ENCODE assay signal across 23 cellular contexts in genomic region chr3:34155108-34155507, GRCh38.
DNase-seq lines count a peak whose midpoint lies in the region; ATAC-seq, FAIRE-seq and TF ChIP-seq lines count a peak whose summit lies in the region.
"Had no signal": no experiment of that assay in that cellular context is flagged by ENCODE, and none has a peak within 500 bp of the region (broad histone marks: within the 10 kb centered on the region; RNA-seq: fewer than 3 reads in every experiment).

No MANE protein-coding gene starts in this region.

- TF ChIP-seq CTCF in HEK293 (tag by site-specific recombination; IDR thresholded peaks at IDR 0.05), result no peak
- TF ChIP-seq CTCF in endodermal cell (conservative IDR thresholded peaks at IDR 0.05), result peak; percentile 55

- no peak overlapping the region for H3K4me3 ChIP-seq in HEK293 (ENCODE audit: low read depth, low read length)
- H3K4me3 ChIP-seq in endodermal cell (ENCODE audit: low read length), result no peak overlapping the region
- H3K4me3 ChIP-seq in small intestine (ENCODE audit: low read depth in 1 of 2, low read length in 2 of 2), result no peak overlapping the region
- H3K4me3 ChIP-seq: cardiac muscle cell, vagina had no signal

- no peaks in the 10 kb centered on the region for H3K36me3 ChIP-seq in HEK293 (ENCODE audit: control insufficient read depth in 2 of 2, insufficient read depth in 1 of 2, low read length in 2 of 2)
- H3K36me3 ChIP-seq in endodermal cell (ENCODE audit: control insufficient read depth, insufficient read depth, low read length), result no peaks in the 10 kb centered on the region
- H3K36me3 ChIP-seq in small intestine (ENCODE audit: control insufficient read depth in 2 of 2, insufficient read depth in 2 of 2, low read length in 2 of 2), result no peaks in the 10 kb centered on the region
- H3K36me3 ChIP-seq: cardiac muscle cell, vagina had no signal

- peak; percentile 71 for ATAC-seq in GM19351 (IDR thresholded peaks at IDR 0.05; ENCODE audit: unreplicated experiment)
- ATAC-seq: stimulated activated effector memory CD8-positive, alpha-beta T cell treated with anti-CD3 and anti-CD28 coated beads, Interleukin-12 subunit alpha, Interleukin-12 subunit beta, amount 100 ng/mL, for 72 hours had no signal

- peaks cover 4% of the 10 kb centered on the region for H3K9me3 Mint-ChIP-seq in endodermal cell
- no peaks in the 10 kb centered on the region for H3K9me3 Mint-ChIP-seq in activated naive CD8-positive, alpha-beta T cell treated with anti-CD3 and anti-CD28 coated beads for 36 hours
- H3K9me3 Mint-ChIP-seq: activated B cell treated with CpG ODN at 0.5 μM for 24 hours; activated CD4-positive, alpha-beta memory T cell treated with anti-CD3 and anti-CD28 coated beads, Interleukin-2, amount 10 ng/mL, durations not matched to agents 7 days and 5 days; stimulated activated effector memory CD8-positive, alpha-beta T cell treated with anti-CD3 and anti-CD28 coated beads, Interleukin-12 subunit alpha, Interleukin-12 subunit beta, amount 100 ng/mL, for 72 hours had no signal

- H3K9me3 ChIP-seq in HEK293 (ENCODE audit: control insufficient read depth, insufficient read depth, low read depth, low read length), result no peaks in the 10 kb centered on the region
- H3K9me3 ChIP-seq in endodermal cell (ENCODE audit: control insufficient read depth, low read length), result no peaks in the 10 kb centered on the region
- H3K9me3 ChIP-seq in small intestine (ENCODE audit: control insufficient read depth, low read depth), result no peaks in the 10 kb centered on the region
- H3K9me3 ChIP-seq: vagina had no signal

- CTCF ChIA-PET in HEK293 (lab: Yijun Ruan, JAX), result no interaction called here

- H3K9ac ChIP-seq in endodermal cell (ENCODE audit: extremely low read depth, low read length, poor library complexity, severe bottlenecking), result no peak overlapping the region

- no peak overlapping the region for H3K4me3 Mint-ChIP-seq in endodermal cell
- no peak overlapping the region for H3K4me3 Mint-ChIP-seq in activated naive CD8-positive, alpha-beta T cell treated with anti-CD3 and anti-CD28 coated beads for 36 hours
- H3K4me3 Mint-ChIP-seq: activated B cell treated with CpG ODN at 0.5 μM for 24 hours; activated CD4-positive, alpha-beta memory T cell treated with anti-CD3 and anti-CD28 coated beads, Interleukin-2, amount 10 ng/mL, durations not matched to agents 7 days and 5 days; stimulated activated effector memory CD8-positive, alpha-beta T cell treated with anti-CD3 and anti-CD28 coated beads, Interleukin-12 subunit alpha, Interleukin-12 subunit beta, amount 100 ng/mL, for 72 hours had no signal

- no CpG with 5 or more reads among the region's 1 CpG for WGBS in endodermal cell (ENCODE audit: insufficient coverage in 1 of 2, insufficient read length in 1 of 2), 2 experiments
- WGBS in small intestine, 3 donors, result 0% methylated on average over 1 of the region's 1 CpG

- peaks cover 2% of the 10 kb centered on the region for H3K27me3 Mint-ChIP-seq in endodermal cell (ENCODE audit: insufficient read depth)
- H3K27me3 Mint-ChIP-seq in activated naive CD8-positive, alpha-beta T cell treated with anti-CD3 and anti-CD28 coated beads for 36 hours, result no peaks in the 10 kb centered on the region
- H3K27me3 Mint-ChIP-seq: activated B cell treated with CpG ODN at 0.5 μM for 24 hours; activated CD4-positive, alpha-beta memory T cell treated with anti-CD3 and anti-CD28 coated beads, Interleukin-2, amount 10 ng/mL, durations not matched to agents 7 days and 5 days had no signal

- H3K27ac ChIP-seq in HEK293 (ENCODE audit: extremely low read depth, low read depth, low read length), result no peak overlapping the region
- no peak overlapping the region for H3K27ac ChIP-seq in endodermal cell (ENCODE audit: low read depth, low read length)
- no peak overlapping the region for H3K27ac ChIP-seq in small intestine (ENCODE audit: low read depth in 1 of 2, low read length in 1 of 2)
- H3K27ac ChIP-seq: cardiac muscle cell, vagina had no signal

- H3K4me1 Mint-ChIP-seq in endodermal cell, result no peaks in the 10 kb centered on the region
- H3K4me1 Mint-ChIP-seq in activated naive CD8-positive, alpha-beta T cell treated with anti-CD3 and anti-CD28 coated beads for 36 hours, result no peaks in the 10 kb centered on the region
- H3K4me1 Mint-ChIP-seq: activated B cell treated with CpG ODN at 0.5 μM for 24 hours; activated CD4-positive, alpha-beta memory T cell treated with anti-CD3 and anti-CD28 coated beads, Interleukin-2, amount 10 ng/mL, durations not matched to agents 7 days and 5 days; stimulated activated effector memory CD8-positive, alpha-beta T cell treated with anti-CD3 and anti-CD28 coated beads, Interleukin-12 subunit alpha, Interleukin-12 subunit beta, amount 100 ng/mL, for 72 hours had no signal

- no peak overlapping the region for H3K27ac Mint-ChIP-seq in endodermal cell
- H3K27ac Mint-ChIP-seq in activated naive CD8-positive, alpha-beta T cell treated with anti-CD3 and anti-CD28 coated beads for 36 hours, result no peak overlapping the region
- H3K27ac Mint-ChIP-seq: activated B cell treated with CpG ODN at 0.5 μM for 24 hours; activated CD4-positive, alpha-beta memory T cell treated with anti-CD3 and anti-CD28 coated beads, Interleukin-2, amount 10 ng/mL, durations not matched to agents 7 days and 5 days; stimulated activated effector memory CD8-positive, alpha-beta T cell treated with anti-CD3 and anti-CD28 coated beads, Interleukin-12 subunit alpha, Interleukin-12 subunit beta, amount 100 ng/mL, for 72 hours had no signal

- no peak for FAIRE-seq in small intestine (lab: Jason Lieb, UNC)
- FAIRE-seq: D721Med had no signal

- POLR2A ChIA-PET in HEK293 (lab: Yijun Ruan, JAX), result no interaction called here

- DNase-seq in Kasumi-1 (lab: John Stamatoyannopoulos, UW), result peak; percentile 14 to 30
- DNase-seq in endodermal cell, result no peak
- no peak for DNase-seq in small intestine
- no peak for DNase-seq in activated naive CD8-positive, alpha-beta T cell treated with anti-CD3 and anti-CD28 coated beads for 36 hours
- no peak for DNase-seq in activated effector memory CD4-positive, alpha-beta T cell treated with anti-CD3 and anti-CD28 coated beads, Interleukin-2, amount 50 U/mL, for 16 hours
- DNase-seq in NCI-H146 (lab: John Stamatoyannopoulos, UW), result no peak
- DNase-seq: activated B cell treated with CpG ODN at 0.5 μM for 24 hours; activated CD4-positive, alpha-beta memory T cell treated with anti-CD3 and anti-CD28 coated beads, Interleukin-2, amount 10 ng/mL, durations not matched to agents 7 days and 5 days; activated naive CD4-positive, alpha-beta T cell; activated T-cell treated with anti-CD3 and anti-CD28 coated beads for 4 hours; amniotic stem cell; C1 segment of cervical spinal cord; H7; head of caudate nucleus; NCI-H526; stimulated activated CD4-positive, alpha-beta T cell treated with anti-CD3 and anti-CD28 coated beads, Interleukin-1b, Interleukin-23, amount 100 ng/mL, for 48 hours; T-helper 9 cell had no signal

- H3K4me1 ChIP-seq in HEK293 (ENCODE audit: control insufficient read depth, insufficient read depth, low read length) (no peaks in the 10 kb centered on the region), endodermal cell (ENCODE audit: control insufficient read depth, insufficient read depth, low read length) (no peaks in the 10 kb centered on the region), small intestine (ENCODE audit: control insufficient read depth in 2 of 2, insufficient read depth in 1 of 2, low read depth in 1 of 2, low read length in 1 of 2) (no peaks in the 10 kb centered on the region)
- H3K4me1 ChIP-seq: vagina had no signal

- no peaks in the 10 kb centered on the region for H3K27me3 ChIP-seq in endodermal cell (ENCODE audit: control insufficient read depth, insufficient read depth, low read length, poor library complexity, severe bottlenecking)
- H3K27me3 ChIP-seq in small intestine (ENCODE audit: control insufficient read depth in 2 of 2, insufficient read depth in 2 of 2, low read length in 2 of 2), result no peaks in the 10 kb centered on the region
- H3K27me3 ChIP-seq: cardiac muscle cell, vagina had no signal

- H3K36me3 Mint-ChIP-seq in endodermal cell (ENCODE audit: low read depth), result no peaks in the 10 kb centered on the region
- no peaks in the 10 kb centered on the region for H3K36me3 Mint-ChIP-seq in activated naive CD8-positive, alpha-beta T cell treated with anti-CD3 and anti-CD28 coated beads for 36 hours
- H3K36me3 Mint-ChIP-seq: stimulated activated effector memory CD8-positive, alpha-beta T cell treated with anti-CD3 and anti-CD28 coated beads, Interleukin-12 subunit alpha, Interleukin-12 subunit beta, amount 100 ng/mL, for 72 hours had no signal

TF ChIP-seq in HEK293, 187 proteins besides CTCF, POLR2A, EP300 and RAD21:
- no peak for TF ChIP-seq OSR2 (tag by site-specific recombination; IDR thresholded peaks at IDR 0.05)
- TF ChIP-seq ZIC2 (tag by site-specific recombination; IDR thresholded peaks at IDR 0.05), result 0 out of 2 replicates have a peak, but pooled peaks have one; percentile 11
- no peak for TF ChIP-seq ZNF585B (tag by site-specific recombination; IDR thresholded peaks at IDR 0.05)
- no peak for TF ChIP-seq WT1 (tag by site-specific recombination; IDR thresholded peaks at IDR 0.05)
TF ChIP-seq in HEK293: peak in this region for 1.

Comparison
In these comparisons a context has a peak if more than half of its experiments do, and no peak if none do; other contexts are left out.
1. DNase-seq: peak in Kasumi-1 (2 of 2); none in endodermal cell (single experiment), small intestine (single experiment), activated naive CD8-positive, alpha-beta T cell treated with anti-CD3 and anti-CD28 coated beads for 36 hours (single experiment), activated effector memory CD4-positive, alpha-beta T cell treated with anti-CD3 and anti-CD28 coated beads, Interleukin-2, amount 50 U/mL, for 16 hours (single experiment) and NCI-H146 (single experiment).